In the genomic region with DNA sequence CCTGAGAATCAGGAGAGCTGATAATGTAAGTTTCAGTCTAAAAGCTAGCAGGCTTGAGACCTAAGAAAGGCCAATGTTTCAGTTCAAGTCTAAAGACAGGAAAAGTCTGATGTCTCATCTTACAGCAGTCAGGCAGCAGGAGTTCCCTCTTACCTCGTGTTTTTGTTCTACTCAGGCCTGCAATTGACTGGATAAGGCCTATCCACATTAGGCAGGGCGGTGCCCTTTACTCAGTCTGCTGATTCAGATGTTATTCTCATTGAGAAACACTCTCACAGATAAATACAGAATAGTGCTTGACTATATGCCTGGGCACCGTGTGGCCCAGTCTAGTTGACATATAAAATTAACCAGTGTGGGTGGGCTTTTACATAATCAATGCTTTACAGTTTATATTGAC, we compare ENCODE assay signal across 33 cellular contexts.
DNase-seq lines count a peak whose midpoint lies in the region; ATAC-seq and TF ChIP-seq lines count a peak whose summit lies in the region.
"Had no signal": no experiment of that assay in that cellular context is flagged by ENCODE, and none has a peak within 500 bp of the region (broad histone marks: within the 10 kb centered on the region; RNA-seq: fewer than 3 reads in every experiment).

No MANE protein-coding gene starts in this region.

- H3K9me3 ChIP-seq in RWPE2 (ENCODE audit: severe bottlenecking) = no peaks in the 10 kb centered on the region
- H3K9me3 ChIP-seq: BLaER1 treated with 17β-estradiol and CSF1 and Interleukin-3, amounts not matched to agents 10 nM and 100 nM; esophagus muscularis mucosa; suprapubic skin; upper lobe of left lung had no signal

- H3K36me3 ChIP-seq in RWPE2 (ENCODE audit: low read depth) = no peaks in the 10 kb centered on the region
- H3K36me3 ChIP-seq: BLaER1 treated with 17β-estradiol and CSF1 and Interleukin-3, amounts not matched to agents 10 nM and 100 nM; esophagus muscularis mucosa; neural progenitor cell; suprapubic skin; upper lobe of left lung; WERI-Rb-1 had no signal

- H3K4me3 ChIP-seq in RWPE2 (ENCODE audit: severe bottlenecking) = no peak overlapping the region
- no peak overlapping the region for H3K4me3 ChIP-seq in choroid plexus epithelial cell (ENCODE audit: low read depth, low read length)
- H3K4me3 ChIP-seq: BLaER1 treated with 17β-estradiol and CSF1 and Interleukin-3, amounts not matched to agents 10 nM and 100 nM; esophagus muscularis mucosa; GM12878; neural progenitor cell; PC-9; skin epidermis; suprapubic skin; upper lobe of left lung had no signal

- ATAC-seq in RWPE2 (ENCODE audit: low read depth) (peak; percentile 58; the same call in 2 of the 3 replicates), foreskin keratinocyte (peak; percentile 24), GM21786 (IDR thresholded peaks at IDR 0.05; ENCODE audit: unreplicated experiment) (no peak)
- ATAC-seq: GM12878; left lobe of liver; stimulated activated memory B cell treated with anti-CD40 and anti-IgM and Interleukin-4, amounts not matched to agents 10 μg/mL and 1 μg/mL and 100 μg/mL, for 72 hours had no signal

- H3K4me1 ChIP-seq in RWPE2 (ENCODE audit: insufficient read depth, poor library complexity, severe bottlenecking) (no peaks in the 10 kb centered on the region), foreskin keratinocyte (no peaks in the 10 kb centered on the region)
- H3K4me1 ChIP-seq: esophagus muscularis mucosa, neural progenitor cell, parathyroid adenoma had no signal

- no peak overlapping the region for H3K27ac ChIP-seq in RWPE2 (ENCODE audit: poor library complexity, severe bottlenecking)
- no peak overlapping the region for H3K27ac ChIP-seq in foreskin keratinocyte
- H3K27ac ChIP-seq: BLaER1 treated with 17β-estradiol and CSF1 and Interleukin-3, amounts not matched to agents 10 nM and 100 nM; esophagus muscularis mucosa; neural progenitor cell; parathyroid adenoma; PC-9; skin epidermis; suprapubic skin; upper lobe of left lung; WERI-Rb-1 had no signal

- no peaks in the 10 kb centered on the region for H3K27me3 ChIP-seq in RWPE2 (ENCODE audit: insufficient read depth, poor library complexity, severe bottlenecking)
- no peaks in the 10 kb centered on the region for H3K27me3 ChIP-seq in foreskin keratinocyte
- H3K27me3 ChIP-seq: BLaER1 treated with 17β-estradiol and CSF1 and Interleukin-3, amounts not matched to agents 10 nM and 100 nM; esophagus muscularis mucosa; neural progenitor cell; suprapubic skin; upper lobe of left lung had no signal

- no peak for TF ChIP-seq CTCF in RWPE2 (IDR thresholded peaks at IDR 0.05; ENCODE audit: poor library complexity, severe bottlenecking)
- no peak for TF ChIP-seq CTCF in choroid plexus epithelial cell (conservative IDR thresholded peaks at IDR 0.05; ENCODE audit: low read depth, low read length)
- no peak for TF ChIP-seq CTCF in foreskin keratinocyte (conservative IDR thresholded peaks at IDR 0.05)

- DNase-seq in HT1080 (ENCODE audit: low read depth) (peak; percentile 40), RWPE2 (ENCODE audit: low spot score) (no peak), choroid plexus epithelial cell (ENCODE audit: low read depth) (peak; percentile 64), foreskin keratinocyte (peak in 1 of 2 donors; percentile 58), D341Med (ENCODE audit: low spot score) (no peak), SKM-1 treated with dmso at 0.1 percent for 144 hours (lab: John Stamatoyannopoulos, UW; ENCODE audit: unreplicated experiment) (no peak)
- DNase-seq in stimulated activated naive CD4-positive, alpha-beta T cell (lab: John Stamatoyannopoulos, UW) = no peak
- DNase-seq: activated CD4-positive, alpha-beta T cell treated with anti-CD3 and anti-CD28 coated beads for 48 hours; activated naive CD4-positive, alpha-beta T cell treated with anti-CD3 and anti-CD28 coated beads, Interleukin-2, amount 50 U/mL, for 16 hours; activated T-cell treated with anti-CD3 and anti-CD28 coated beads for 4 hours; amygdala; caudate nucleus; immature natural killer cell; IMR-90; mesendoderm; NCI-H1048; NCI-H2107; NCI-H446 treated with DMSO at 0.1 percent for 48 hours; PC-9; retina; Right ventricle myocardium superior; upper lobe of left lung; WERI-Rb-1 had no signal

Comparison
In these comparisons a context has a peak if more than half of its experiments do, and no peak if none do; other contexts are left out.
1. DNase-seq: peak in HT1080 (single experiment) and choroid plexus epithelial cell (single experiment); none in RWPE2 (single experiment), D341Med (single experiment), stimulated activated naive CD4-positive, alpha-beta T cell (0 of 6) and SKM-1 treated with dmso at 0.1 percent for 144 hours (single experiment).